23 cellular contexts compared by ENCODE assay signal in the genomic region with DNA sequence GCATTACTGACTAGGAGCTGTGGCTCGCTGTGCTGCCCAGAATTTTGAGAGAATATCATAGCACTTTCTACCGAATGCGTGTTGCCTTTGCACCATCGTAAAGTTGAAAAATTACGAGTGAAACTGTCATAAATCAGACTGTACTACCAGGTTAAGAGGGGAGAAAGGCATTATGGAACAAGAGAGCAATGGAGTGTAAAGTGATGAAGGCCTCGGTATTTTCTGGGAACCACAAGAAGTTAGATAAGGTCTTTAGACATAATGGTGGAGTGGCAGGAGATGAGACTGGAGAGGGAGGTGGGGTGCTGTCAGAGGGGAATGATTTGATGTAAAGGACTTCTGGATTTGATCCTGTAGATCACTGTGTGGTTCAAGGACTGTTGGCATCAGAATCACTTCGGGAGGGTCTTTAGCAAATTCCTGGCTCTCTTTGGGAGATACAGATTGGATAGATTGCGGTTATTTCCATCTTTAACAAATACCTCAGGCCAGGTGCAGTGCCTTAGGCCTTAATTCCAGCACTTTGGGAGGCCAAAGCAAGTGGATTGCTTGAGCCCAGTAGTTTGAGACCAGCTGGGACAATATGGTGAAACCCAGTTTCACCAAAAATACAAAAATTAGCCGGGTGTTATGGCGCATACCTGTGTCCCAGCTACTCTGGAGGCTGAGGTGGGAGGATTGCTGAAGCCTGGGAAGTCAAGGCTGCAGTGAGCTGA. TPM values are rescaled to one million over a fixed set of nuclear protein-coding genes. Genes with fewer than 3 reads are reported as not detected.
DNase-seq lines count a peak whose midpoint lies in the region; ATAC-seq, FAIRE-seq and TF ChIP-seq lines count a peak whose summit lies in the region.
"Had no signal": no experiment of that assay in that cellular context is flagged by ENCODE, and none has a peak within 500 bp of the region (broad histone marks: within the 10 kb centered on the region; RNA-seq: fewer than 3 reads in every experiment).

No MANE protein-coding gene starts in this region.

- H3K9me3 ChIP-seq in breast epithelium (no peaks in the 10 kb centered on the region), HCT116 (ENCODE audit: control insufficient read depth in 1 of 2, insufficient read depth in 1 of 2, low read depth in 1 of 2, low read length in 2 of 2) (no peaks in the 10 kb centered on the region), K562 (replicated peaks; ENCODE audit: control insufficient read depth, insufficient read depth, low read depth, low read length) (no peaks in the 10 kb centered on the region; the same call in 1 of the 2 replicates)
- H3K9me3 ChIP-seq: MG63, SJSA1 had no signal

- no peak for FAIRE-seq in K562 (lab: Jason Lieb, UNC)
- FAIRE-seq: GM12878, RCC 7860 had no signal

- H3K4me2 ChIP-seq in HCT116 (ENCODE audit: low read length) (peak overlapping the region; percentile 64; the same call in 1 of the 2 replicates), K562 (ENCODE audit: insufficient read depth, low read length) (peak overlapping the region; percentile 43)

- no peaks in the 10 kb centered on the region for H3K9me1 ChIP-seq in K562 (ENCODE audit: control insufficient read depth, insufficient read depth, low read length)

- in situ Hi-C loops in K562 (cut with MboI): no loop called here

- no peak overlapping the region for H2AFZ ChIP-seq in HCT116 (ENCODE audit: low read depth, low read length, poor library complexity, severe bottlenecking)
- no peak overlapping the region for H2AFZ ChIP-seq in K562 (ENCODE audit: low read depth, low read length)

- H3K36me3 Mint-ChIP-seq in MCF 10A (ENCODE audit: insufficient read depth, unreplicated experiment) (peaks cover 39% of the 10 kb centered on the region), progenitor cell of endocrine pancreas (ENCODE audit: insufficient read depth) (peaks cover 7% of the 10 kb centered on the region)

- no peak for TF ChIP-seq CTCF in MCF 10A (IDR thresholded peaks at IDR 0.05; ENCODE audit: unreplicated experiment)
- no peak for TF ChIP-seq CTCF in breast epithelium (IDR thresholded peaks at IDR 0.05)
- TF ChIP-seq CTCF in HCT116 (IDR thresholded peaks at IDR 0.05 in 2 of 3, conservative IDR thresholded peaks at IDR 0.05 in 1 of 3; ENCODE audit: borderline replicate concordance in 1 of 3, insufficient read depth in 1 of 3, low read depth in 2 of 3, low read length in 2 of 3): no peak
- TF ChIP-seq CTCF in K562 (IDR thresholded peaks at IDR 0.05 in 2 of 3, conservative IDR thresholded peaks at IDR 0.05 in 1 of 3; ENCODE audit: insufficient read depth in 2 of 3, low read depth in 1 of 3, low read length in 3 of 3): no peak
- TF ChIP-seq CTCF in progenitor cell of endocrine pancreas (IDR thresholded peaks at IDR 0.05; ENCODE audit: unreplicated experiment): no peak

- H3K4me1 ChIP-seq in breast epithelium (peaks cover 0 to 6% of the 10 kb centered on the region in 2 donors), HCT116 (ENCODE audit: control insufficient read depth in 1 of 2, insufficient read depth in 2 of 2, low read length in 2 of 2) (peaks cover 29 to 62% of the 10 kb centered on the region in 2 experiments), K562 (replicated peaks in 1 of 2; ENCODE audit: control insufficient read depth in 2 of 2, insufficient read depth in 2 of 2, low read length in 2 of 2) (peaks cover 39 to 43% of the 10 kb centered on the region in 2 experiments)

- RAD21 ChIA-PET in HCT116 (lab: Charles Lee; ENCODE audit: low non-redundant PET in 1 of 2, low total read pairs in 2 of 2, uncharacterized antibody in 2 of 2, unreplicated experiment in 2 of 2): no interaction called here

- H3K27ac ChIP-seq in breast epithelium: no peak overlapping the region
- no peak overlapping the region for H3K27ac ChIP-seq in HCT116 (ENCODE audit: low read depth, low read length)
- peak overlapping the region; percentile 43; the same call in 2 of the 3 replicates for H3K27ac ChIP-seq in K562 (ENCODE audit: extremely low read depth, low read depth, low read length)
- H3K27ac ChIP-seq: SJSA1 had no signal

- intact Hi-C loops in MCF 10A (cut with micrococcal nuclease) (no loop called here), breast epithelium (cut with DNase I; ENCODE audit: low total_unique reads) (no loop called here), HCT116 (cut with micrococcal nuclease) (no loop called here), K562 (cut with micrococcal nuclease) (no loop called here)

- peaks cover 100% of the 10 kb centered on the region for H3K79me2 ChIP-seq in HCT116 (ENCODE audit: insufficient read depth, low read length)
- H3K79me2 ChIP-seq in K562 (ENCODE audit: control insufficient read depth, insufficient read depth, low read length): peaks cover 99% of the 10 kb centered on the region

- H4K20me1 ChIP-seq in HCT116 (ENCODE audit: insufficient read depth) (peaks cover 9% of the 10 kb centered on the region; the same call in 1 of the 2 replicates), K562 (replicated peaks; ENCODE audit: control insufficient read depth, insufficient read depth, low read length) (no peaks in the 10 kb centered on the region)

- peaks cover 50% of the 10 kb centered on the region for H3K4me1 Mint-ChIP-seq in MCF 10A (ENCODE audit: insufficient read depth, unreplicated experiment)
- peaks cover 25% of the 10 kb centered on the region for H3K4me1 Mint-ChIP-seq in progenitor cell of endocrine pancreas (ENCODE audit: low read depth)

- TF ChIP-seq POLR2A in breast epithelium (IDR thresholded peaks at IDR 0.05) (no peak), HCT116 (IDR thresholded peaks at IDR 0.05; ENCODE audit: borderline replicate concordance, extremely low read depth, insufficient read depth, insufficient read length) (no peak), K562 (conservative IDR thresholded peaks at IDR 0.05) (0 out of 2 replicates have a peak, but pooled peaks have one; percentile 29)

- H3K4me3 Mint-ChIP-seq in MCF 10A (ENCODE audit: unreplicated experiment) (no peak overlapping the region), progenitor cell of endocrine pancreas (ENCODE audit: low read depth) (no peak overlapping the region)

- TF ChIP-seq RAD21 in HCT116 (IDR thresholded peaks at IDR 0.05; ENCODE audit: low read depth): no peak
- no peak for TF ChIP-seq RAD21 in K562 (CRISPR knock-in tag; conservative IDR thresholded peaks at IDR 0.05 in 1 of 2, IDR thresholded peaks at IDR 0.05 in 1 of 2)

- H3K9ac ChIP-seq in HCT116 (ENCODE audit: low read length): no peak overlapping the region
- peak overlapping the region; percentile 26 to 53; a peak in 2 of 4 replicates for H3K9ac ChIP-seq in K562 (ENCODE audit: insufficient read depth in 1 of 2, low read depth in 2 of 2, low read length in 2 of 2)

- BruUV-seq in MCF 10A (replicated peaks; lab: Mats Ljungman, UMichigan) (no TSS peak), HCT116 (replicated peaks; lab: Mats Ljungman, UMichigan) (no TSS peak), K562 (replicated peaks; lab: Mats Ljungman, UMichigan) (no TSS peak)

- TF ChIP-seq EP300 in K562 (IDR thresholded peaks at IDR 0.05; ENCODE audit: low read length): no peak

- H3K36me3 ChIP-seq in breast epithelium: no peaks in the 10 kb centered on the region
- H3K36me3 ChIP-seq in HCT116 (ENCODE audit: control insufficient read depth in 1 of 2, insufficient read depth in 2 of 2, low read length in 2 of 2): no peaks in the 10 kb centered on the region
- H3K36me3 ChIP-seq in K562 (ENCODE audit: control insufficient read depth, insufficient read depth, low read length): peaks cover 22% of the 10 kb centered on the region
- H3K36me3 ChIP-seq: MG63, SJSA1 had no signal

- POLR2A ChIA-PET in MCF 10A (lab: Yijun Ruan, JAX): interaction anchor here (2.3 to 10.1 kb wide), 2 partner anchors 12 to 109 kb away, joined by 8 to 272 read pairs; a partner anchor contains a TSS
- POLR2A ChIA-PET in HCT116 (lab: Charles Lee): no interaction called here
- POLR2A ChIA-PET in K562 (lab: Yijun Ruan, JAX): interaction anchor here (1.0 kb wide), 1 partner anchor 46 kb away, joined by 3 read pairs; no protein-coding TSS in a partner anchor

- H3K9me3 Mint-ChIP-seq in MCF 10A (ENCODE audit: unreplicated experiment) (no peaks in the 10 kb centered on the region), progenitor cell of endocrine pancreas (ENCODE audit: low read depth) (no peaks in the 10 kb centered on the region)
- H3K9me3 Mint-ChIP-seq: IgD-negative memory B cell had no signal

- H3K27me3 Mint-ChIP-seq in MCF 10A (ENCODE audit: insufficient read depth, unreplicated experiment) (no peaks in the 10 kb centered on the region), progenitor cell of endocrine pancreas (no peaks in the 10 kb centered on the region)
- H3K27me3 Mint-ChIP-seq: CD4-positive, alpha-beta memory T cell; IgD-negative memory B cell had no signal

- DNase-seq in MCF 10A (ENCODE audit: unreplicated experiment) (no peak), breast epithelium (ENCODE audit: low spot score in 2 of 2) (no peak), HCT116 (ENCODE audit: low read depth, low spot score) (no peak), K562 (ENCODE audit: extremely low read depth in 1 of 4, low spot score in 3 of 4) (peak in 1 of 4 experiments; percentile 44), progenitor cell of endocrine pancreas (ENCODE audit: low spot score, unreplicated experiment) (no peak), AG08396 (ENCODE audit: low spot score) (no peak)
- no peak for DNase-seq in activated naive CD4-positive, alpha-beta T cell treated with anti-CD3 and anti-CD28 coated beads, Interleukin-2, amount 50 U/mL, for 16 hours
- DNase-seq: CD4-positive, alpha-beta memory T cell; DND-41; HCEC 1CT; Karpas-422; MG63; NCI-H1417; NCI-H1694 treated with DMSO at 0.1 percent for 48 hours; NCI-H2081 treated with DMSO at 0.1 percent for 48 hours; NCI-H2171 treated with DMSO at 0.1 percent for 48 hours; NCI-H526 had no signal

- H3K27me3 ChIP-seq in breast epithelium (no peaks in the 10 kb centered on the region), HCT116 (ENCODE audit: insufficient read depth, low read length) (no peaks in the 10 kb centered on the region), K562 (ENCODE audit: control insufficient read depth in 2 of 2, insufficient read depth in 2 of 2, low read length in 2 of 2) (no peaks in the 10 kb centered on the region)
- H3K27me3 ChIP-seq: MG63, SJSA1 had no signal

- no peaks in the 10 kb centered on the region for H3K9me2 ChIP-seq in HCT116 (ENCODE audit: insufficient read depth)

- peak overlapping the region; percentile 60 for H3K27ac Mint-ChIP-seq in MCF 10A (ENCODE audit: low read depth, unreplicated experiment)
- H3K27ac Mint-ChIP-seq in progenitor cell of endocrine pancreas: peak overlapping the region; percentile 69
- H3K27ac Mint-ChIP-seq: IgD-negative memory B cell had no signal

- ATAC-seq in HCT116: no peak
- ATAC-seq in K562: 0 out of 3 replicates have a peak, but pooled peaks have one; percentile 3
- ATAC-seq: GM12878 had no signal

- 50% methylated on average over 10 of the region's 10 CpGs for WGBS in K562 (ENCODE audit: insufficient coverage, low coverage, missing lambda C conversion rate)

- H3K4me3 ChIP-seq in breast epithelium: no peak overlapping the region
- H3K4me3 ChIP-seq in HCT116 (replicated peaks in 1 of 2; ENCODE audit: low read depth in 1 of 2, low read length in 2 of 2): no peak overlapping the region
- H3K4me3 ChIP-seq in K562: no peak overlapping the region
- H3K4me3 ChIP-seq: GM12878, MG63, SJSA1 had no signal

- CTCF ChIA-PET in MCF 10A (lab: Yijun Ruan, JAX): interaction anchor here (0.7 kb wide), 1 partner anchor 20 kb away, joined by 3 read pairs; no protein-coding TSS in a partner anchor
- CTCF ChIA-PET in HCT116 (lab: Charles Lee): no interaction called here
- CTCF ChIA-PET in K562 (lab: Yijun Ruan, JAX; ENCODE audit: low intra/inter-chr PET ratio): no interaction called here

RNA-seq across cellular contexts. Expression of a gene that starts 4.9 kb away (rescaled TPM):
- total RNA-seq in MCF 10A (2022) (0.17 TPM in 1 of 2 replicates, not detected in the other), breast epithelium (under 1 TPM in 1 of 3 donors, not detected in 2; under 0.01 TPM), HCT116 (2021; ENCODE audit: unreplicated experiment) (not detected), K562 (2014; rRNA removed) (not detected in 2 replicates), K562 (2014; rRNA removed; fragmentation: Illumina TruSeq; extraction: Trizol) (0.07 TPM in 1 of 2 replicates, not detected in the other), K562 (2015; rRNA removed; fragmentation: Illumina TruSeq; extraction: Trizol) (0.18 TPM in 1 of 2 replicates, not detected in the other), K562 (2021) (0.09 and 0.16 TPM in 2 replicates), progenitor cell of endocrine pancreas (2.0 and 3.8 TPM in 2 replicates)
- polyA plus RNA-seq in HCT116 (2012): 0.01 and 0.12 TPM in 2 replicates
- 0.11 and 0.58 TPM in 2 replicates for total RNA-seq in K562 (2011; cell fraction: chromatin; rRNA removed; ENCODE audit: low replicate concordance)
- total RNA-seq in K562 (2011; cell fraction: nucleolus; rRNA removed): 0.13 and 0.50 TPM in 2 replicates
- total RNA-seq in K562 (2011; cell fraction: nucleoplasm; rRNA removed): 0.37 and 0.61 TPM in 2 replicates
- polyA plus RNA-seq in K562 (2011; rRNA removed) (0.04 and 0.09 TPM in 2 replicates), K562 (2014; fragmentation: Illumina TruSeq; extraction: Trizol) (0.06 and 0.16 TPM in 2 replicates), K562 (2014; fragmentation: Nextera tagmentation; extraction: Ambion mirVana) (under 1 TPM in 1 of 2 experiments, not detected in 1; 0.24 TPM), K562 (2014; rRNA removed) (0.27 and 0.54 TPM in 2 replicates)
- polyA plus RNA-seq in K562 (2011; cell fraction: cytosol; rRNA removed): 0.10 and 0.13 TPM in 2 replicates
- 0.58 and 0.82 TPM in 2 replicates for polyA plus RNA-seq in K562 (2011; cell fraction: nucleus; rRNA removed)
- 0.28 and 0.46 TPM in 2 replicates for polyA plus RNA-seq in K562 (2012)
- not detected in 2 replicates for polyA minus RNA-seq in K562 (2011; rRNA and poly(A)+ RNA removed)
- polyA minus RNA-seq in K562 (2011; cell fraction: cytosol; rRNA and poly(A)+ RNA removed): not detected in 2 replicates
- 0.13 and 2.4 TPM in 2 replicates for polyA minus RNA-seq in K562 (2011; cell fraction: nucleus; rRNA and poly(A)+ RNA removed)

RNA-seq across cellular contexts. Expression of a gene that starts 5.6 kb away (rescaled TPM):
- 43.8 and 51.0 TPM in 2 replicates for total RNA-seq in MCF 10A (2022)
- 10 to 100 TPM in 2 of 3 donors, 1 to 10 TPM in 1; 6.6 to 26.3 (median 17.4) TPM for total RNA-seq in breast epithelium
- total RNA-seq in HCT116 (2021; ENCODE audit: unreplicated experiment): 63.3 TPM
- polyA plus RNA-seq in HCT116 (2012): 7.1 and 12.0 TPM in 2 replicates
- 152 and 196 TPM in 2 replicates for total RNA-seq in K562 (2011; cell fraction: chromatin; rRNA removed; ENCODE audit: low replicate concordance)
- 115 and 130 TPM in 2 replicates for total RNA-seq in K562 (2011; cell fraction: nucleolus; rRNA removed)
- total RNA-seq in K562 (2011; cell fraction: nucleoplasm; rRNA removed): 153 and 187 TPM in 2 replicates
- 19.9 and 21.1 TPM in 2 replicates for total RNA-seq in K562 (2014; rRNA removed)
- total RNA-seq in K562 (2014; rRNA removed; fragmentation: Illumina TruSeq; extraction: Trizol): 39.6 and 44.7 TPM in 2 replicates
- total RNA-seq in K562 (2015; rRNA removed; fragmentation: Illumina TruSeq; extraction: Trizol): 24.2 and 26.3 TPM in 2 replicates
- total RNA-seq in K562 (2021): 45.9 and 46.9 TPM in 2 replicates
- 21.3 and 31.8 TPM in 2 replicates for polyA plus RNA-seq in K562 (2011; rRNA removed)
- 17.0 and 17.3 TPM in 2 replicates for polyA plus RNA-seq in K562 (2011; cell fraction: cytosol; rRNA removed)
- 23.0 and 23.7 TPM in 2 replicates for polyA plus RNA-seq in K562 (2011; cell fraction: nucleus; rRNA removed)
- polyA plus RNA-seq in K562 (2012): 8.4 and 19.4 TPM in 2 replicates
- polyA plus RNA-seq in K562 (2014; fragmentation: Illumina TruSeq; extraction: Trizol): 21.4 and 24.4 TPM in 2 replicates
- polyA plus RNA-seq in K562 (2014; fragmentation: Nextera tagmentation; extraction: Ambion mirVana): 10 to 100 TPM in 1 of 2 experiments, 1 to 10 TPM in 1; 9.6 to 10.6 TPM
- polyA plus RNA-seq in K562 (2014; rRNA removed): 15.2 and 19.4 TPM in 2 replicates
- polyA minus RNA-seq in K562 (2011; rRNA and poly(A)+ RNA removed): 122 and 160 TPM in 2 replicates
- polyA minus RNA-seq in K562 (2011; cell fraction: cytosol; rRNA and poly(A)+ RNA removed): 19.4 and 27.8 TPM in 2 replicates
- polyA minus RNA-seq in K562 (2011; cell fraction: nucleus; rRNA and poly(A)+ RNA removed): 58.4 and 70.4 TPM in 2 replicates
- total RNA-seq in progenitor cell of endocrine pancreas: 43.8 and 46.2 TPM in 2 replicates

RNA-seq across cellular contexts. Expression of a gene that starts 50.2 kb away (rescaled TPM):
- not detected in 2 replicates for total RNA-seq in MCF 10A (2022)
- total RNA-seq in breast epithelium: not detected
- total RNA-seq in HCT116 (2021; ENCODE audit: unreplicated experiment): not detected
- polyA plus RNA-seq in HCT116 (2012): not detected in 2 replicates
- total RNA-seq in K562 (2011; cell fraction: chromatin; rRNA removed; ENCODE audit: low replicate concordance): 0.35 TPM in 1 of 2 replicates, not detected in the other
- not detected in 2 replicates for total RNA-seq in K562 (2011; cell fraction: nucleolus; rRNA removed)
- total RNA-seq in K562 (2011; cell fraction: nucleoplasm; rRNA removed): not detected in 2 replicates
- total RNA-seq in K562 (2014; rRNA removed): not detected in 2 replicates
- total RNA-seq in K562 (2014; rRNA removed; fragmentation: Illumina TruSeq; extraction: Trizol): 0.07 TPM in 1 of 2 replicates, not detected in the other
- not detected in 2 replicates for total RNA-seq in K562 (2015; rRNA removed; fragmentation: Illumina TruSeq; extraction: Trizol)
- not detected in 2 replicates for total RNA-seq in K562 (2021)
- polyA plus RNA-seq in K562 (2011; rRNA removed): 0.10 TPM in 1 of 2 replicates, not detected in the other
- polyA plus RNA-seq in K562 (2011; cell fraction: cytosol; rRNA removed): not detected in 2 replicates
- 0.18 TPM in 1 of 2 replicates, not detected in the other for polyA plus RNA-seq in K562 (2011; cell fraction: nucleus; rRNA removed)
- polyA plus RNA-seq in K562 (2012): not detected in 2 replicates
- 0.06 TPM in 1 of 2 replicates, not detected in the other for polyA plus RNA-seq in K562 (2014; fragmentation: Illumina TruSeq; extraction: Trizol)
- not detected for polyA plus RNA-seq in K562 (2014; fragmentation: Nextera tagmentation; extraction: Ambion mirVana)
- polyA plus RNA-seq in K562 (2014; rRNA removed): not detected in 2 replicates
- polyA minus RNA-seq in K562 (2011; rRNA and poly(A)+ RNA removed): not detected in 2 replicates
- polyA minus RNA-seq in K562 (2011; cell fraction: cytosol; rRNA and poly(A)+ RNA removed): not detected in 2 replicates
- not detected in 2 replicates for polyA minus RNA-seq in K562 (2011; cell fraction: nucleus; rRNA and poly(A)+ RNA removed)
- total RNA-seq in progenitor cell of endocrine pancreas: 0.49 and 0.57 TPM in 2 replicates
- total RNA-seq: A673; CD4-positive, alpha-beta memory T cell; GM12878; OCI-LY7; SJSA1 had no signal
- polyA plus RNA-seq: CD4-positive, alpha-beta memory T cell; IgD-negative memory B cell had no signal
